1 cellular context compared by ENCODE assay signal in genomic region chr14:24695265-24696241, GRCh38.
TF ChIP-seq lines count a peak whose summit lies in the region.

No MANE protein-coding gene starts in this region.

TF ChIP-seq in GM12878, 131 proteins besides CTCF, POLR2A, EP300 and RAD21 (continued from another document and continues in another):
- TF ChIP-seq, protein P1, sequence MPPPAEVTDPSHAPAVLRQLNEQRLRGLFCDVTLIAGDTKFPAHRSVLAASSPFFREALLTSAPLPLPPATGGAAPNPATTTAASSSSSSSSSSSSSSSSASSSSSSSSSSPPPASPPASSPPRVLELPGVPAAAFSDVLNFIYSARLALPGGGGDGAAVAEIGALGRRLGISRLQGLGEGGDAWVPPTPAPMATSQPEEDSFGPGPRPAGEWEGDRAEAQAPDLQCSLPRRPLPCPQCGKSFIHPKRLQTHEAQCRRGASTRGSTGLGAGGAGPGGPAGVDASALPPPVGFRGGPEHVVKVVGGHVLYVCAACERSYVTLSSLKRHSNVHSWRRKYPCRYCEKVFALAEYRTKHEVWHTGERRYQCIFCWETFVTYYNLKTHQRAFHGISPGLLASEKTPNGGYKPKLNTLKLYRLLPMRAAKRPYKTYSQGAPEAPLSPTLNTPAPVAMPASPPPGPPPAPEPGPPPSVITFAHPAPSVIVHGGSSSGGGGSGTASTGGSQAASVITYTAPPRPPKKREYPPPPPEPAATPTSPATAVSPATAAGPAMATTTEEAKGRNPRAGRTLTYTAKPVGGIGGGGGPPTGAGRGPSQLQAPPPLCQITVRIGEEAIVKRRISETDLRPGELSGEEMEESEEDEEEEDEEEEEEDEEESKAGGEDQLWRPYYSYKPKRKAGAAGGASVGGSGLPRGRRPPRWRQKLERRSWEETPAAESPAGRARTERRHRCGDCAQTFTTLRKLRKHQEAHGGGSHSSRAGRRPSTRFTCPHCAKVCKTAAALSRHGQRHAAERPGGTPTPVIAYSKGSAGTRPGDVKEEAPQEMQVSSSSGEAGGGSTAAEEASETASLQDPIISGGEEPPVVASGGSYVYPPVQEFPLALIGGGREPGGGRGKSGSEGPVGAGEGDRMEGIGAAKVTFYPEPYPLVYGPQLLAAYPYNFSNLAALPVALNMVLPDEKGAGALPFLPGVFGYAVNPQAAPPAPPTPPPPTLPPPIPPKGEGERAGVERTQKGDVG (CRISPR knock-in tag; IDR thresholded peaks at IDR 0.05): no peak
- TF ChIP-seq CHD2 (IDR thresholded peaks at IDR 0.05; ENCODE audit: borderline replicate concordance, low read depth, low read length) (no peak), ZSCAN29 (IDR thresholded peaks at IDR 0.05) (no peak), EZH2 (IDR thresholded peaks at IDR 0.05; ENCODE audit: borderline replicate concordance, control insufficient read depth, low read depth, low read length) (no peak), NR2C1 (IDR thresholded peaks at IDR 0.05) (no peak), SP1 (IDR thresholded peaks at IDR 0.05; ENCODE audit: low read depth, low read length) (no peak), WRNIP1 (IDR thresholded peaks at IDR 0.05; ENCODE audit: borderline replicate concordance, low read depth, low read length) (no peak), DPF2 (IDR thresholded peaks at IDR 0.05) (no peak), POU2F2 (IDR thresholded peaks at IDR 0.05; ENCODE audit: borderline replicate concordance, low read depth, low read length) (no peak; the same call in 2 of the 3 replicates), ZBED1 (IDR thresholded peaks at IDR 0.05; ENCODE audit: borderline replicate concordance) (no peak), FOS (IDR thresholded peaks at IDR 0.05; ENCODE audit: borderline replicate concordance, extremely low read depth, insufficient read length) (no peak), ELK1 (IDR thresholded peaks at IDR 0.05; ENCODE audit: low read depth, low read length) (no peak), ZBTB33 (IDR thresholded peaks at IDR 0.05) (no peak), ATF7 (IDR thresholded peaks at IDR 0.05; ENCODE audit: low read depth) (peak; percentile 29; the same call in 1 of the 2 replicates), SPI1 (IDR thresholded peaks at IDR 0.05; ENCODE audit: borderline replicate concordance, insufficient read depth, low read depth, low read length) (peak; percentile 97), ZNF217 (IDR thresholded peaks at IDR 0.05) (no peak), YY1 (IDR thresholded peaks at IDR 0.05; ENCODE audit: low read depth, low read length) (peak; percentile 49; the same call in 1 of the 2 replicates), BHLHE40 (IDR thresholded peaks at IDR 0.05; ENCODE audit: borderline replicate concordance in 1 of 2, low read depth in 2 of 2, low read length in 1 of 2) (peak; percentile 35 to 69; a peak in 2 of 4 replicates), ZBTB40 (IDR thresholded peaks at IDR 0.05; ENCODE audit: borderline replicate concordance) (no peak; the same call in 1 of the 2 replicates), BCLAF1 (IDR thresholded peaks at IDR 0.05) (no peak), ZNF384 (IDR thresholded peaks at IDR 0.05; ENCODE audit: borderline replicate concordance, low read depth, low read length) (no peak), STAT1 (conservative IDR thresholded peaks at IDR 0.05) (no peak), SKIL (IDR thresholded peaks at IDR 0.05; ENCODE audit: low read depth, poor library complexity, severe bottlenecking) (no peak), CEBPZ (IDR thresholded peaks at IDR 0.05; ENCODE audit: low read depth, low read length) (no peak), RAD51 (IDR thresholded peaks at IDR 0.05) (no peak), RBBP5 (conservative IDR thresholded peaks at IDR 0.05) (no peak), MTA2 (IDR thresholded peaks at IDR 0.05; ENCODE audit: low read depth) (peak; percentile 45; the same call in 1 of the 2 replicates), STAT3 (IDR thresholded peaks at IDR 0.05; ENCODE audit: low read depth, low read length) (no peak), PBX3 (IDR thresholded peaks at IDR 0.05; ENCODE audit: insufficient replicate concordance, low read depth, low read length) (no peak)
- TF ChIP-seq, protein P2, sequence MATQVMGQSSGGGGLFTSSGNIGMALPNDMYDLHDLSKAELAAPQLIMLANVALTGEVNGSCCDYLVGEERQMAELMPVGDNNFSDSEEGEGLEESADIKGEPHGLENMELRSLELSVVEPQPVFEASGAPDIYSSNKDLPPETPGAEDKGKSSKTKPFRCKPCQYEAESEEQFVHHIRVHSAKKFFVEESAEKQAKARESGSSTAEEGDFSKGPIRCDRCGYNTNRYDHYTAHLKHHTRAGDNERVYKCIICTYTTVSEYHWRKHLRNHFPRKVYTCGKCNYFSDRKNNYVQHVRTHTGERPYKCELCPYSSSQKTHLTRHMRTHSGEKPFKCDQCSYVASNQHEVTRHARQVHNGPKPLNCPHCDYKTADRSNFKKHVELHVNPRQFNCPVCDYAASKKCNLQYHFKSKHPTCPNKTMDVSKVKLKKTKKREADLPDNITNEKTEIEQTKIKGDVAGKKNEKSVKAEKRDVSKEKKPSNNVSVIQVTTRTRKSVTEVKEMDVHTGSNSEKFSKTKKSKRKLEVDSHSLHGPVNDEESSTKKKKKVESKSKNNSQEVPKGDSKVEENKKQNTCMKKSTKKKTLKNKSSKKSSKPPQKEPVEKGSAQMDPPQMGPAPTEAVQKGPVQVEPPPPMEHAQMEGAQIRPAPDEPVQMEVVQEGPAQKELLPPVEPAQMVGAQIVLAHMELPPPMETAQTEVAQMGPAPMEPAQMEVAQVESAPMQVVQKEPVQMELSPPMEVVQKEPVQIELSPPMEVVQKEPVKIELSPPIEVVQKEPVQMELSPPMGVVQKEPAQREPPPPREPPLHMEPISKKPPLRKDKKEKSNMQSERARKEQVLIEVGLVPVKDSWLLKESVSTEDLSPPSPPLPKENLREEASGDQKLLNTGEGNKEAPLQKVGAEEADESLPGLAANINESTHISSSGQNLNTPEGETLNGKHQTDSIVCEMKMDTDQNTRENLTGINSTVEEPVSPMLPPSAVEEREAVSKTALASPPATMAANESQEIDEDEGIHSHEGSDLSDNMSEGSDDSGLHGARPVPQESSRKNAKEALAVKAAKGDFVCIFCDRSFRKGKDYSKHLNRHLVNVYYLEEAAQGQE (IDR thresholded peaks at IDR 0.05; ENCODE audit: low read depth, low read length): no peak
